In the genomic region with DNA sequence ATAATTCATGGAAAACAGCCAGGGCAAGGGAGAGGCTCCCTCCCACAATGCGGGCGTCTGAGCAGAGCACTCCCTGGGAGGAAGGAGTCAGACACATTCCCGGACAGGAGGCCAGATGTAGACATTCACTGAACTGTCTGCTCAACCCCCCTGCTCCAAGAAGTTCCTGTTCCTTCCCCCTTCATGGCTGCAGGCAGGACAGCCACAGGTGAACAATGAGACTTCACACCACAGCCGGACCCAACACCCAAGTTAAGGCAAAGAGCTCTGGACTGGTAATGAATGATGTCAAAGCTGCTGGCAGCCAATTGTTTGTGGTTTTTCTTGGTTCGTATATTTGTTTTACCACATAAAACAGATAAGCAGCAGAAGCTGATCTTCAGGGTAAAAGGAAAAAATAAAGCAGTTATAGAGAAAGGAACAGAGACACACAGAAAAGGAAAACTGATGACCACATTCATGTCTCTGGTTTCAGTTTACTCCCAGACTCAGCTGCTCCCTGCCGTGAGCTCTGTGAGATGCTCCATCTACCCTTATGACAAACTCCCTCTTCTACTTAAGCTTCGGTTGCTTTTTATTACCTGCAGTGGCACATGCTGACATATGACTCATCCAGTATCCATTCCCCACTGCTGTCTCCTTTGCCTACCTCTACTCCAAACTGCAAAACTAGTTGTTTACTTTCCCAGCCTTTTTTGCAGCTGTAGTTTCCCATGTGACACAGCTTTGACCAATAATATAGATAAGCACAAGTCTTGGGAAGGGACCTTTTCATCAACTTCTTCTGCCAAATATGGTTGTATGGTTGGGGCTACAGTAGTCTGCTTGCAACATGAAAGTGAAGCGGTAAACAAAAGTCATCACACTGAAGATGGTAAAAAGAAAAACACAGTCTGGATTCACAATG, we compare ENCODE assay signal across 9 cellular contexts. TPM values are rescaled to one million over a fixed set of nuclear protein-coding genes. Genes with fewer than 3 reads are reported as not detected.
DNase-seq lines count a peak whose midpoint lies in the region; TF ChIP-seq lines count a peak whose summit lies in the region.
"Had no signal": no experiment of that assay in that cellular context is flagged by ENCODE, and none has a peak within 500 bp of the region (broad histone marks: within the 10 kb centered on the region; RNA-seq: fewer than 3 reads in every experiment).

No MANE protein-coding gene starts in this region.

- no peaks in the 10 kb centered on the region for H3K27me3 ChIP-seq in tibial artery

- DNase-seq in DMS153 (lab: John Stamatoyannopoulos, UW) (peak; percentile 65), HEK293T (ENCODE audit: extremely low spot score) (peak; percentile 48), SK-MEL-5 (ENCODE audit: low read depth, low spot score) (peak; percentile 100), glomerular visceral epithelial cell (ENCODE audit: extremely low spot score) (peak; percentile 69), stromal cell of bone marrow (ENCODE audit: low read depth) (peak; percentile 48), RKO (ENCODE audit: low spot score) (no peak), HuH-7 (ENCODE audit: low spot score) (no peak), tibial artery (no peak)

- H3K4me3 ChIP-seq in tibial artery, result no peak overlapping the region

- TF ChIP-seq CTCF in tibial artery (IDR thresholded peaks at IDR 0.05), result no peak

- H3K4me1 ChIP-seq in tibial artery, result no peaks in the 10 kb centered on the region

- POLR2A ChIA-PET in HEK293T (lab: Yijun Ruan, JAX), result interaction anchor here (1.0 to 1.3 kb wide), 2 partner anchors 12 to 33 kb away, joined by 6 to 7 read pairs; a partner anchor contains a TSS

- peak overlapping the region in 1 of 2 donors; percentile 3 for H3K27ac ChIP-seq in tibial artery

- intact Hi-C loops in tibial artery (cut with DNase I; ENCODE audit: low total_unique reads), result no loop called here

- in situ Hi-C loops in SK-MEL-5 (cut with HindIII; ENCODE audit: low pct_unique_long_range_greater_than_20kb, low sequenced_read_pairs), result no loop called here

- no peaks in the 10 kb centered on the region for H3K9me3 ChIP-seq in tibial artery

- CTCF ChIA-PET in HEK293T (lab: Yijun Ruan, JAX), result interaction anchor here (0.7 kb wide), 1 partner anchor 37 kb away, joined by 3 read pairs; no protein-coding TSS in a partner anchor

- peaks cover 58 to 90% (median 76%) of the 10 kb centered on the region in 3 donors for H3K36me3 ChIP-seq in tibial artery

TF ChIP-seq in HEK293T, 16 proteins besides CTCF, POLR2A, EP300 and RAD21:
- TF ChIP-seq FOXK2 (IDR thresholded peaks at IDR 0.05) (peak; percentile 56; the same call in 1 of the 2 replicates), CTBP1 (IDR thresholded peaks at IDR 0.05; ENCODE audit: borderline replicate concordance) (peak; percentile 59; the same call in 1 of the 2 replicates), FOXM1 (IDR thresholded peaks at IDR 0.05; ENCODE audit: borderline replicate concordance) (no peak)

RNA-seq across cellular contexts. Expression of a gene that starts 33.1 kb away (rescaled TPM):
- total RNA-seq in SK-MEL-5 (2014; rRNA removed; shearing (Covaris generic)), result 24.3 and 27.4 TPM in 2 replicates
- 23.1 and 25.2 TPM in 2 replicates for polyA plus RNA-seq in SK-MEL-5 (2015; cell fraction: cytosol; rRNA removed)
- 142 and 188 TPM in 2 replicates for polyA plus RNA-seq in SK-MEL-5 (2015; cell fraction: nucleus; rRNA removed)

RNA-seq across cellular contexts. Expression of a gene that starts 49.9 kb away (rescaled TPM):
- not detected in 2 replicates for total RNA-seq in SK-MEL-5 (2014; rRNA removed; shearing (Covaris generic))
- not detected in 2 replicates for polyA plus RNA-seq in SK-MEL-5 (2015; cell fraction: cytosol; rRNA removed)
- not detected in 2 replicates for polyA plus RNA-seq in SK-MEL-5 (2015; cell fraction: nucleus; rRNA removed)
- total RNA-seq: pulmonary artery endothelial cell had no signal

Comparison
In these comparisons a context has a peak if more than half of its experiments do, and no peak if none do; other contexts are left out.
1. DNase-seq: peak in DMS153 (single experiment), HEK293T (single experiment), SK-MEL-5 (single experiment), glomerular visceral epithelial cell (single experiment) and stromal cell of bone marrow (single experiment); none in RKO (single experiment), HuH-7 (single experiment) and tibial artery (0 of 2).